Comparison of ENCODE assay signal across 1 cellular context in the genomic region with DNA sequence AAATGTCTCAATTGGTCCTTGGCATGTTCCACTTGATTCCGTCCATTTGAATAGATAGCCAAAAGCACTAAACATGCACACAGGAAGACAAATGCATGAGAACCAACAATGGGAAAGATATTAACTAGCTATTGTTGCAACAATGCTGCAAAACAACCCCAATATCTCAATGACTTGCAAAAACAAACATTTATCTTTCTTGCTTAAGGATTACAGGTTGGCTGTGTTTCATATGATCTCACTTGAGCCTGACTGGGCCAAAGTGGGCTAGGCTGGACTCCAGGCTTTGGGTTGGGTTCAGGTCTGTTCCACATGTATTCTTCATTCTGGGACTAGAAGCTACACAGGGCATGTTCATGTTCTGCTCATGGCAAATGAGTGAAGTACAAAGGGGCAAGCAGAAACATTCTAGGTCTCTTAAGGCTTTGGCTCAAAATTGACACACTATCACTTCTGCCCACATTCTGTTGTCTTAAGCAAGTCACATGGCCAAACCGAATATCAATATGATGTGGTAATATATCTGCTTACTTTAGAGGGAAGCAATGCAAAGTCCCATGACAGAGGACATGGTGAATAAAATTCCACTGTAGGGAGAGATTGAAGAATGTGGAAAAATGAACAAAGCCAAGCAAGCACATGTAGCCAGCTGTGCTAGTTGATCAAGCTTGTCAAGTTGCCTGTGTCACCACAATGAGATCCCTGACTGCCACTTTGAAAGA.
TF ChIP-seq lines count a peak whose summit lies in the region.

No MANE protein-coding gene starts in this region.

TF ChIP-seq in K562, 482 proteins besides CTCF, POLR2A, EP300 and RAD21 (continued from another document and continues in another):
- TF ChIP-seq, protein P1, sequence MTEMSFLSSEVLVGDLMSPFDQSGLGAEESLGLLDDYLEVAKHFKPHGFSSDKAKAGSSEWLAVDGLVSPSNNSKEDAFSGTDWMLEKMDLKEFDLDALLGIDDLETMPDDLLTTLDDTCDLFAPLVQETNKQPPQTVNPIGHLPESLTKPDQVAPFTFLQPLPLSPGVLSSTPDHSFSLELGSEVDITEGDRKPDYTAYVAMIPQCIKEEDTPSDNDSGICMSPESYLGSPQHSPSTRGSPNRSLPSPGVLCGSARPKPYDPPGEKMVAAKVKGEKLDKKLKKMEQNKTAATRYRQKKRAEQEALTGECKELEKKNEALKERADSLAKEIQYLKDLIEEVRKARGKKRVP (CRISPR knock-in tag; IDR thresholded peaks at IDR 0.05), result 0 out of 2 replicates have a peak, but pooled peaks have one; percentile 51
- no peak for TF ChIP-seq ZNF239 (CRISPR knock-in tag; IDR thresholded peaks at IDR 0.05)
- TF ChIP-seq ESRRB (CRISPR knock-in tag; IDR thresholded peaks at IDR 0.05; ENCODE audit: borderline replicate concordance), result no peak
- TF ChIP-seq, protein P2, sequence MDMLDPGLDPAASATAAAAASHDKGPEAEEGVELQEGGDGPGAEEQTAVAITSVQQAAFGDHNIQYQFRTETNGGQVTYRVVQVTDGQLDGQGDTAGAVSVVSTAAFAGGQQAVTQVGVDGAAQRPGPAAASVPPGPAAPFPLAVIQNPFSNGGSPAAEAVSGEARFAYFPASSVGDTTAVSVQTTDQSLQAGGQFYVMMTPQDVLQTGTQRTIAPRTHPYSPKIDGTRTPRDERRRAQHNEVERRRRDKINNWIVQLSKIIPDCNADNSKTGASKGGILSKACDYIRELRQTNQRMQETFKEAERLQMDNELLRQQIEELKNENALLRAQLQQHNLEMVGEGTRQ (CRISPR knock-in tag; IDR thresholded peaks at IDR 0.05), result no peak
- TF ChIP-seq SMAD3 (CRISPR knock-in tag; conservative IDR thresholded peaks at IDR 0.05), result 0 out of 2 replicates have a peak, but pooled peaks have one; percentile 12
- peak; percentile 37; the same call in 1 of the 2 replicates for TF ChIP-seq MAFK (IDR thresholded peaks at IDR 0.05; ENCODE audit: low read length)
- TF ChIP-seq NFE2L1 (tag; IDR thresholded peaks at IDR 0.05; ENCODE audit: borderline replicate concordance, low read depth), result peak; percentile 54; the same call in 1 of the 2 replicates
- TF ChIP-seq SNIP1 (IDR thresholded peaks at IDR 0.05; ENCODE audit: low read depth), result no peak
- TF ChIP-seq ASH1L (IDR thresholded peaks at IDR 0.05; ENCODE audit: borderline replicate concordance, low read depth, partially characterized antibody), result no peak
- TF ChIP-seq, protein P3, sequence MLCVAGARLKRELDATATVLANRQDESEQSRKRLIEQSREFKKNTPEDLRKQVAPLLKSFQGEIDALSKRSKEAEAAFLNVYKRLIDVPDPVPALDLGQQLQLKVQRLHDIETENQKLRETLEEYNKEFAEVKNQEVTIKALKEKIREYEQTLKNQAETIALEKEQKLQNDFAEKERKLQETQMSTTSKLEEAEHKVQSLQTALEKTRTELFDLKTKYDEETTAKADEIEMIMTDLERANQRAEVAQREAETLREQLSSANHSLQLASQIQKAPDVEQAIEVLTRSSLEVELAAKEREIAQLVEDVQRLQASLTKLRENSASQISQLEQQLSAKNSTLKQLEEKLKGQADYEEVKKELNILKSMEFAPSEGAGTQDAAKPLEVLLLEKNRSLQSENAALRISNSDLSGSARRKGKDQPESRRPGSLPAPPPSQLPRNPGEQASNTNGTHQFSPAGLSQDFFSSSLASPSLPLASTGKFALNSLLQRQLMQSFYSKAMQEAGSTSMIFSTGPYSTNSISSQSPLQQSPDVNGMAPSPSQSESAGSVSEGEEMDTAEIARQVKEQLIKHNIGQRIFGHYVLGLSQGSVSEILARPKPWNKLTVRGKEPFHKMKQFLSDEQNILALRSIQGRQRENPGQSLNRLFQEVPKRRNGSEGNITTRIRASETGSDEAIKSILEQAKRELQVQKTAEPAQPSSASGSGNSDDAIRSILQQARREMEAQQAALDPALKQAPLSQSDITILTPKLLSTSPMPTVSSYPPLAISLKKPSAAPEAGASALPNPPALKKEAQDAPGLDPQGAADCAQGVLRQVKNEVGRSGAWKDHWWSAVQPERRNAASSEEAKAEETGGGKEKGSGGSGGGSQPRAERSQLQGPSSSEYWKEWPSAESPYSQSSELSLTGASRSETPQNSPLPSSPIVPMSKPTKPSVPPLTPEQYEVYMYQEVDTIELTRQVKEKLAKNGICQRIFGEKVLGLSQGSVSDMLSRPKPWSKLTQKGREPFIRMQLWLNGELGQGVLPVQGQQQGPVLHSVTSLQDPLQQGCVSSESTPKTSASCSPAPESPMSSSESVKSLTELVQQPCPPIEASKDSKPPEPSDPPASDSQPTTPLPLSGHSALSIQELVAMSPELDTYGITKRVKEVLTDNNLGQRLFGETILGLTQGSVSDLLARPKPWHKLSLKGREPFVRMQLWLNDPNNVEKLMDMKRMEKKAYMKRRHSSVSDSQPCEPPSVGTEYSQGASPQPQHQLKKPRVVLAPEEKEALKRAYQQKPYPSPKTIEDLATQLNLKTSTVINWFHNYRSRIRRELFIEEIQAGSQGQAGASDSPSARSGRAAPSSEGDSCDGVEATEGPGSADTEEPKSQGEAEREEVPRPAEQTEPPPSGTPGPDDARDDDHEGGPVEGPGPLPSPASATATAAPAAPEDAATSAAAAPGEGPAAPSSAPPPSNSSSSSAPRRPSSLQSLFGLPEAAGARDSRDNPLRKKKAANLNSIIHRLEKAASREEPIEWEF (CRISPR knock-in tag; IDR thresholded peaks at IDR 0.05), result 0 out of 2 replicates have a peak, but pooled peaks have one; percentile 42
- peak; percentile 44; the same call in 1 of the 2 replicates for TF ChIP-seq SMARCA4 (IDR thresholded peaks at IDR 0.05)
- TF ChIP-seq, protein P4, sequence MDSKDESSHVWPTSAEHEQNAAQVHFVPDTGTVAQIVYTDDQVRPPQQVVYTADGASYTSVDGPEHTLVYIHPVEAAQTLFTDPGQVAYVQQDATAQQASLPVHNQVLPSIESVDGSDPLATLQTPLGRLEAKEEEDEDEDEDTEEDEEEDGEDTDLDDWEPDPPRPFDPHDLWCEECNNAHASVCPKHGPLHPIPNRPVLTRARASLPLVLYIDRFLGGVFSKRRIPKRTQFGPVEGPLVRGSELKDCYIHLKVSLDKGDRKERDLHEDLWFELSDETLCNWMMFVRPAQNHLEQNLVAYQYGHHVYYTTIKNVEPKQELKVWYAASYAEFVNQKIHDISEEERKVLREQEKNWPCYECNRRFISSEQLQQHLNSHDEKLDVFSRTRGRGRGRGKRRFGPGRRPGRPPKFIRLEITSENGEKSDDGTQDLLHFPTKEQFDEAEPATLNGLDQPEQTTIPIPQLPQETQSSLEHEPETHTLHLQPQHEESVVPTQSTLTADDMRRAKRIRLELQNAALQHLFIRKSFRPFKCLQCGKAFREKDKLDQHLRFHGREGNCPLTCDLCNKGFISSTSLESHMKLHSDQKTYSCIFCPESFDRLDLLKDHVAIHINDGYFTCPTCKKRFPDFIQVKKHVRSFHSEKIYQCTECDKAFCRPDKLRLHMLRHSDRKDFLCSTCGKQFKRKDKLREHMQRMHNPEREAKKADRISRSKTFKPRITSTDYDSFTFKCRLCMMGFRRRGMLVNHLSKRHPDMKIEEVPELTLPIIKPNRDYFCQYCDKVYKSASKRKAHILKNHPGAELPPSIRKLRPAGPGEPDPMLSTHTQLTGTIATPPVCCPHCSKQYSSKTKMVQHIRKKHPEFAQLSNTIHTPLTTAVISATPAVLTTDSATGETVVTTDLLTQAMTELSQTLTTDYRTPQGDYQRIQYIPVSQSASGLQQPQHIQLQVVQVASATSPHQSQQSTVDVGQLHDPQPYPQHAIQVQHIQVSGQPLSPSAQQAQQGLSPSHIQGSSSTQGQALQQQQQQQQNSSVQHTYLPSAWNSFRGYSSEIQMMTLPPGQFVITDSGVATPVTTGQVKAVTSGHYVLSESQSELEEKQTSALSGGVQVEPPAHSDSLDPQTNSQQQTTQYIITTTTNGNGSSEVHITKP (IDR thresholded peaks at IDR 0.05; ENCODE audit: partially characterized antibody), result no peak
- TF ChIP-seq SOX6 (IDR thresholded peaks at IDR 0.05), result peak; percentile 86
- TF ChIP-seq ZNF431 (CRISPR knock-in tag; IDR thresholded peaks at IDR 0.05), result no peak
- TF ChIP-seq CEBPB (tag; IDR thresholded peaks at IDR 0.05), result peak; percentile 75
- no peak for TF ChIP-seq KLF1 (tag; IDR thresholded peaks at IDR 0.05)
- no peak for TF ChIP-seq JUN (IDR thresholded peaks at IDR 0.05; ENCODE audit: borderline replicate concordance, low read depth, low read length)
- TF ChIP-seq JUN (CRISPR knock-in tag; IDR thresholded peaks at IDR 0.05; ENCODE audit: borderline replicate concordance), result no peak
- TF ChIP-seq NFE2 (IDR thresholded peaks at IDR 0.05; ENCODE audit: low read depth), result peak; percentile 73
- TF ChIP-seq FOXA3 (CRISPR knock-in tag; conservative IDR thresholded peaks at IDR 0.05 in 1 of 2, IDR thresholded peaks at IDR 0.05 in 1 of 2), result 0 out of 4 replicates have a peak, but pooled peaks of 1 of the 2 experiments have one; percentile 15
- peak; percentile 37; the same call in 1 of the 2 replicates for TF ChIP-seq MAFF (IDR thresholded peaks at IDR 0.05; ENCODE audit: low read length)
- TF ChIP-seq, protein P5, sequence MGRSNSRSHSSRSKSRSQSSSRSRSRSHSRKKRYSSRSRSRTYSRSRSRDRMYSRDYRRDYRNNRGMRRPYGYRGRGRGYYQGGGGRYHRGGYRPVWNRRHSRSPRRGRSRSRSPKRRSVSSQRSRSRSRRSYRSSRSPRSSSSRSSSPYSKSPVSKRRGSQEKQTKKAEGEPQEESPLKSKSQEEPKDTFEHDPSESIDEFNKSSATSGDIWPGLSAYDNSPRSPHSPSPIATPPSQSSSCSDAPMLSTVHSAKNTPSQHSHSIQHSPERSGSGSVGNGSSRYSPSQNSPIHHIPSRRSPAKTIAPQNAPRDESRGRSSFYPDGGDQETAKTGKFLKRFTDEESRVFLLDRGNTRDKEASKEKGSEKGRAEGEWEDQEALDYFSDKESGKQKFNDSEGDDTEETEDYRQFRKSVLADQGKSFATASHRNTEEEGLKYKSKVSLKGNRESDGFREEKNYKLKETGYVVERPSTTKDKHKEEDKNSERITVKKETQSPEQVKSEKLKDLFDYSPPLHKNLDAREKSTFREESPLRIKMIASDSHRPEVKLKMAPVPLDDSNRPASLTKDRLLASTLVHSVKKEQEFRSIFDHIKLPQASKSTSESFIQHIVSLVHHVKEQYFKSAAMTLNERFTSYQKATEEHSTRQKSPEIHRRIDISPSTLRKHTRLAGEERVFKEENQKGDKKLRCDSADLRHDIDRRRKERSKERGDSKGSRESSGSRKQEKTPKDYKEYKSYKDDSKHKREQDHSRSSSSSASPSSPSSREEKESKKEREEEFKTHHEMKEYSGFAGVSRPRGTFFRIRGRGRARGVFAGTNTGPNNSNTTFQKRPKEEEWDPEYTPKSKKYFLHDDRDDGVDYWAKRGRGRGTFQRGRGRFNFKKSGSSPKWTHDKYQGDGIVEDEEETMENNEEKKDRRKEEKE (IDR thresholded peaks at IDR 0.05; ENCODE audit: borderline replicate concordance in 1 of 2, control insufficient read depth in 1 of 2, low read depth in 2 of 2, low read length in 1 of 2), result no peak
- TF ChIP-seq ZNF316 (IDR thresholded peaks at IDR 0.05), result peak; percentile 53; the same call in 1 of the 2 replicates
- TF ChIP-seq C11orf30 (IDR thresholded peaks at IDR 0.05; ENCODE audit: low read depth), result peak; percentile 75; the same call in 1 of the 2 replicates
- TF ChIP-seq NR4A1 (CRISPR knock-in tag; IDR thresholded peaks at IDR 0.05), result no peak
- TF ChIP-seq NR4A1 (tag; IDR thresholded peaks at IDR 0.05), result peak; percentile 85; the same call in 1 of the 2 replicates
- TF ChIP-seq, protein P6, sequence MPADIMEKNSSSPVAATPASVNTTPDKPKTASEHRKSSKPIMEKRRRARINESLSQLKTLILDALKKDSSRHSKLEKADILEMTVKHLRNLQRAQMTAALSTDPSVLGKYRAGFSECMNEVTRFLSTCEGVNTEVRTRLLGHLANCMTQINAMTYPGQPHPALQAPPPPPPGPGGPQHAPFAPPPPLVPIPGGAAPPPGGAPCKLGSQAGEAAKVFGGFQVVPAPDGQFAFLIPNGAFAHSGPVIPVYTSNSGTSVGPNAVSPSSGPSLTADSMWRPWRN (IDR thresholded peaks at IDR 0.05; ENCODE audit: low read depth), result no peak
- TF ChIP-seq, protein P7, sequence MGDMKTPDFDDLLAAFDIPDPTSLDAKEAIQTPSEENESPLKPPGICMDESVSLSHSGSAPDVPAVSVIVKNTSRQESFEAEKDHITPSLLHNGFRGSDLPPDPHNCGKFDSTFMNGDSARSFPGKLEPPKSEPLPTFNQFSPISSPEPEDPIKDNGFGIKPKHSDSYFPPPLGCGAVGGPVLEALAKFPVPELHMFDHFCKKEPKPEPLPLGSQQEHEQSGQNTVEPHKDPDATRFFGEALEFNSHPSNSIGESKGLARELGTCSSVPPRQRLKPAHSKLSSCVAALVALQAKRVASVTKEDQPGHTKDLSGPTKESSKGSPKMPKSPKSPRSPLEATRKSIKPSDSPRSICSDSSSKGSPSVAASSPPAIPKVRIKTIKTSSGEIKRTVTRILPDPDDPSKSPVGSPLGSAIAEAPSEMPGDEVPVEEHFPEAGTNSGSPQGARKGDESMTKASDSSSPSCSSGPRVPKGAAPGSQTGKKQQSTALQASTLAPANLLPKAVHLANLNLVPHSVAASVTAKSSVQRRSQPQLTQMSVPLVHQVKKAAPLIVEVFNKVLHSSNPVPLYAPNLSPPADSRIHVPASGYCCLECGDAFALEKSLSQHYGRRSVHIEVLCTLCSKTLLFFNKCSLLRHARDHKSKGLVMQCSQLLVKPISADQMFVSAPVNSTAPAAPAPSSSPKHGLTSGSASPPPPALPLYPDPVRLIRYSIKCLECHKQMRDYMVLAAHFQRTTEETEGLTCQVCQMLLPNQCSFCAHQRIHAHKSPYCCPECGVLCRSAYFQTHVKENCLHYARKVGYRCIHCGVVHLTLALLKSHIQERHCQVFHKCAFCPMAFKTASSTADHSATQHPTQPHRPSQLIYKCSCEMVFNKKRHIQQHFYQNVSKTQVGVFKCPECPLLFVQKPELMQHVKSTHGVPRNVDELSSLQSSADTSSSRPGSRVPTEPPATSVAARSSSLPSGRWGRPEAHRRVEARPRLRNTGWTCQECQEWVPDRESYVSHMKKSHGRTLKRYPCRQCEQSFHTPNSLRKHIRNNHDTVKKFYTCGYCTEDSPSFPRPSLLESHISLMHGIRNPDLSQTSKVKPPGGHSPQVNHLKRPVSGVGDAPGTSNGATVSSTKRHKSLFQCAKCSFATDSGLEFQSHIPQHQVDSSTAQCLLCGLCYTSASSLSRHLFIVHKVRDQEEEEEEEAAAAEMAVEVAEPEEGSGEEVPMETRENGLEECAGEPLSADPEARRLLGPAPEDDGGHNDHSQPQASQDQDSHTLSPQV (IDR thresholded peaks at IDR 0.05), result 0 out of 2 replicates have a peak, but pooled peaks have one; percentile 50
